In genomic region chr1:212917134-212917485, GRCh38 we compare ENCODE assay signal across 2 cellular contexts.
TF ChIP-seq lines count a peak whose summit lies in the region.

No MANE protein-coding gene starts in this region.

TF ChIP-seq in A549, 52 proteins besides CTCF, POLR2A, EP300 and RAD21:
- TF ChIP-seq HOXA7 (CRISPR knock-in tag; IDR thresholded peaks at IDR 0.05) (no peak), HDAC2 (IDR thresholded peaks at IDR 0.05) (no peak), NFE2L2 (conservative IDR thresholded peaks at IDR 0.05; ENCODE audit: low read length) (no peak)

TF ChIP-seq in H1, 55 proteins besides CTCF, POLR2A, EP300 and RAD21:
- no peak for TF ChIP-seq GABPA (IDR thresholded peaks at IDR 0.05; ENCODE audit: borderline replicate concordance, insufficient read depth, low read length)
- TF ChIP-seq KDM1A (IDR thresholded peaks at IDR 0.05; ENCODE audit: borderline replicate concordance, low read length): no peak
- TF ChIP-seq E2F6 (IDR thresholded peaks at IDR 0.05): peak; percentile 49
- no peak for TF ChIP-seq USF2 (IDR thresholded peaks at IDR 0.05; ENCODE audit: low read length)
